Comparison of ENCODE assay signal across 38 cellular contexts in the genomic region with DNA sequence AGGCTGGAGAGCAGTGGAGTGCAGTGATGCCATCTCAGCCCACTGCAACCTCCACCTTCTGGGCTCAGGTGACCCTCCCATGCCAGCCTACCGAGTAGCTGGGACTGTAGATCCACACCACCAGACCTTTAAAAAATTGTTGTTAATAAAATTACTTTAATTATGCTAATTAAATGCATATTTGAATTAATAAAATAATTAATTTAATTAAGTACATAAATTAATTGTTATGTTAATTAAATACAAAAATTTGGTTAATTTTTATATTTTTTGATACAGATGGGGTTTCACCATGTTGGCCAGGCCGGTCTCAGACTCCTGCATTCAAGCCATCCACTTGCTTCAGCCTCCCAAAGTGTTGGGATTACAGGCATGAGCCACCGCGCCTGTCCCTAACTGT.
"Had no signal": no experiment of that assay in that cellular context is flagged by ENCODE, and none has a peak within 500 bp of the region (broad histone marks: within the 10 kb centered on the region; RNA-seq: fewer than 3 reads in every experiment).

No MANE protein-coding gene starts in this region.

- H3K4me3 Mint-ChIP-seq: activated naive CD4-positive, alpha-beta T cell treated with anti-CD3 and anti-CD28 coated beads for 36 hours; activated naive CD4-positive, alpha-beta T cell treated with anti-CD3 and anti-CD28 coated beads, Interleukin-2, amount 10 ng/mL, durations not matched to agents 7 days and 5 days; activated naive CD4-positive, alpha-beta T cell treated with anti-CD3 and anti-CD28 coated beads, Interleukin-2, amount 50 U/mL, for 24 hours; activated naive CD8-positive, alpha-beta T cell; activated naive CD8-positive, alpha-beta T cell treated with anti-CD3 and anti-CD28 coated beads for 36 hours; activated naive CD8-positive, alpha-beta T cell treated with anti-CD3 and anti-CD28 coated beads, Interleukin-2, amount 10 ng/mL, durations not matched to agents 7 days and 5 days; activated naive CD8-positive, alpha-beta T cell treated with anti-CD3 and anti-CD28 coated beads, Interleukin-2, amount 50 U/mL, for 24 hours; activated T-cell treated with anti-CD3 and anti-CD28 coated beads, Interleukin-2, amount 50 U/mL, for 4 hours; activated T-cell treated with anti-CD3 and anti-CD28 coated beads, Interleukin-2, amount 50 U/mL, for 72 hours; activated T-helper 1 cell treated with anti-CD3 and anti-CD28 coated beads, Interleukin-12 subunit alpha, Interleukin-12 subunit beta, Interleukin-2, Interleukin-4 antibody, amounts not matched to agents 30 ng/mL and 10 ng/mL and 1 ng/mL, durations not matched to agents 14 hours and 24 hours and 36 hours; activated T-helper 17 cell treated with anti-CD3 and anti-CD28 coated beads, Interleukin-2, amount 50 U/mL, for 72 hours; brain; central memory CD8-positive, alpha-beta T cell had no signal

- H3K27me3 Mint-ChIP-seq: activated naive CD4-positive, alpha-beta T cell treated with anti-CD3 and anti-CD28 coated beads, Interleukin-2, amount 50 U/mL, for 24 hours; activated naive CD8-positive, alpha-beta T cell; activated T-helper 17 cell treated with anti-CD3 and anti-CD28 coated beads, Interleukin-2, amount 50 U/mL, for 72 hours; brain; central memory CD8-positive, alpha-beta T cell had no signal

- FAIRE-seq: astrocyte, bronchial epithelial cell had no signal

- H3K4me1 ChIP-seq: adrenal gland, ascending aorta, body of pancreas, breast epithelium had no signal

- H3K9me3 Mint-ChIP-seq: activated naive CD4-positive, alpha-beta T cell treated with anti-CD3 and anti-CD28 coated beads for 36 hours; activated naive CD4-positive, alpha-beta T cell treated with anti-CD3 and anti-CD28 coated beads, Interleukin-2, amount 10 ng/mL, durations not matched to agents 7 days and 5 days; activated naive CD4-positive, alpha-beta T cell treated with anti-CD3 and anti-CD28 coated beads, Interleukin-2, amount 50 U/mL, for 24 hours; activated naive CD8-positive, alpha-beta T cell treated with anti-CD3 and anti-CD28 coated beads for 36 hours; activated naive CD8-positive, alpha-beta T cell treated with anti-CD3 and anti-CD28 coated beads, Interleukin-2, amount 10 ng/mL, durations not matched to agents 7 days and 5 days; activated naive CD8-positive, alpha-beta T cell treated with anti-CD3 and anti-CD28 coated beads, Interleukin-2, amount 50 U/mL, for 24 hours; activated T-cell treated with anti-CD3 and anti-CD28 coated beads, Interleukin-2, amount 50 U/mL, for 4 hours; activated T-helper 1 cell treated with anti-CD3 and anti-CD28 coated beads, Interleukin-12 subunit alpha, Interleukin-12 subunit beta, Interleukin-2, Interleukin-4 antibody, amounts not matched to agents 30 ng/mL and 10 ng/mL and 1 ng/mL, durations not matched to agents 14 hours and 24 hours and 36 hours; activated T-helper 17 cell treated with anti-CD3 and anti-CD28 coated beads, Interleukin-2, amount 50 U/mL, for 72 hours; activated T-helper 2 cell treated with anti-CD3 and anti-CD28 coated beads, Interferon-gamma antibody, Interleukin-2, Interleukin-4, amounts not matched to agents 10 μg/mL and 5 μg/mL and 100 μg/mL, durations not matched to agents 14 hours and 24 hours and 36 hours; central memory CD8-positive, alpha-beta T cell had no signal

- DNase-seq: activated effector memory CD4-positive, alpha-beta T cell treated with anti-CD3 and anti-CD28 coated beads, Interleukin-2, amount 50 U/mL, for 16 hours; activated effector memory CD4-positive, alpha-beta T cell treated with Interleukin-2 at 50 U/mL for 16 hours; activated gamma-delta T cell; activated gamma-delta T cell treated with Interleukin-2 at 50 U/mL for 16 hours; activated naive CD4-positive, alpha-beta T cell; activated naive CD4-positive, alpha-beta T cell treated with anti-CD3 and anti-CD28 coated beads for 36 hours; activated naive CD4-positive, alpha-beta T cell treated with anti-CD3 and anti-CD28 coated beads, Interleukin-2, amount 10 ng/mL, durations not matched to agents 7 days and 5 days; activated naive CD4-positive, alpha-beta T cell treated with anti-CD3 and anti-CD28 coated beads, Interleukin-2, amount 50 U/mL, for 16 hours; activated naive CD4-positive, alpha-beta T cell treated with Interleukin-2 at 50 U/mL for 16 hours; activated naive CD8-positive, alpha-beta T cell treated with anti-CD3 and anti-CD28 coated beads for 36 hours; activated naive CD8-positive, alpha-beta T cell treated with anti-CD3 and anti-CD28 coated beads, Interleukin-2, amount 10 ng/mL, durations not matched to agents 7 days and 5 days; activated naive CD8-positive, alpha-beta T cell treated with anti-CD3 and anti-CD28 coated beads, Interleukin-2, amount 50 U/mL, for 24 hours; activated T-cell treated with anti-CD3 and anti-CD28 coated beads, Interleukin-2, amount 50 U/mL, for 4 hours; activated T-cell treated with anti-CD3 and anti-CD28 coated beads, Interleukin-2, amount 50 U/mL, for 48 hours; activated T-cell treated with anti-CD3 and anti-CD28 coated beads, Interleukin-2, amount 50 U/mL, for 72 hours; adrenal gland; amniotic stem cell; amygdala; anterior cingulate cortex; aorta; body of pancreas; brain microvascular endothelial cell; caudate nucleus; central memory CD4-positive, alpha-beta T cell; cerebellar nuclear complex had no signal

- H3K4me3 ChIP-seq: adrenal gland, ascending aorta, body of pancreas, breast epithelium, cardiac muscle cell had no signal

- H3K27ac ChIP-seq: adrenal gland, ascending aorta, body of pancreas, brain microvascular endothelial cell, breast epithelium, cardiac muscle cell had no signal

- H3K27ac Mint-ChIP-seq: activated naive CD4-positive, alpha-beta T cell treated with anti-CD3 and anti-CD28 coated beads for 36 hours; activated naive CD4-positive, alpha-beta T cell treated with anti-CD3 and anti-CD28 coated beads, Interleukin-2, amount 10 ng/mL, durations not matched to agents 7 days and 5 days; activated naive CD4-positive, alpha-beta T cell treated with anti-CD3 and anti-CD28 coated beads, Interleukin-2, amount 50 U/mL, for 24 hours; activated naive CD4-positive, alpha-beta T cell treated with anti-CD3 and anti-CD28 coated beads, Interleukin-2, amount 50 U/mL, for 72 hours; activated naive CD8-positive, alpha-beta T cell; activated naive CD8-positive, alpha-beta T cell treated with anti-CD3 and anti-CD28 coated beads for 36 hours; activated naive CD8-positive, alpha-beta T cell treated with anti-CD3 and anti-CD28 coated beads, Interleukin-2, amount 10 ng/mL, durations not matched to agents 7 days and 5 days; activated naive CD8-positive, alpha-beta T cell treated with anti-CD3 and anti-CD28 coated beads, Interleukin-2, amount 50 U/mL, for 24 hours; activated T-cell treated with anti-CD3 and anti-CD28 coated beads, Interleukin-2, amount 50 U/mL, for 72 hours; activated T-helper 1 cell treated with anti-CD3 and anti-CD28 coated beads, Interleukin-12 subunit alpha, Interleukin-12 subunit beta, Interleukin-2, Interleukin-4 antibody, amounts not matched to agents 30 ng/mL and 10 ng/mL and 1 ng/mL, durations not matched to agents 14 hours and 24 hours and 36 hours; activated T-helper 17 cell treated with anti-CD3 and anti-CD28 coated beads, Interleukin-2, amount 50 U/mL, for 72 hours; activated T-helper 2 cell treated with anti-CD3 and anti-CD28 coated beads, Interferon-gamma antibody, Interleukin-2, Interleukin-4, amounts not matched to agents 10 μg/mL and 5 μg/mL and 100 μg/mL, durations not matched to agents 14 hours and 24 hours and 36 hours; brain had no signal

- H3K36me3 Mint-ChIP-seq: activated naive CD4-positive, alpha-beta T cell treated with anti-CD3 and anti-CD28 coated beads, Interleukin-2, amount 10 ng/mL, durations not matched to agents 7 days and 5 days; activated naive CD4-positive, alpha-beta T cell treated with anti-CD3 and anti-CD28 coated beads, Interleukin-2, amount 50 U/mL, for 24 hours; activated naive CD4-positive, alpha-beta T cell treated with anti-CD3 and anti-CD28 coated beads, Interleukin-2, amount 50 U/mL, for 72 hours; activated naive CD8-positive, alpha-beta T cell treated with anti-CD3 and anti-CD28 coated beads for 36 hours; activated naive CD8-positive, alpha-beta T cell treated with anti-CD3 and anti-CD28 coated beads, Interleukin-2, amount 10 ng/mL, durations not matched to agents 7 days and 5 days; brain had no signal

- ATAC-seq: activated naive CD4-positive, alpha-beta T cell treated with anti-CD3 and anti-CD28 coated beads, Interleukin-2, amount 50 U/mL, for 72 hours; activated naive CD8-positive, alpha-beta T cell treated with anti-CD3 and anti-CD28 coated beads, Interleukin-2, amount 50 U/mL, for 24 hours; activated T-cell treated with anti-CD3 and anti-CD28 coated beads, Interleukin-2, amount 50 U/mL, for 4 hours; activated T-cell treated with anti-CD3 and anti-CD28 coated beads, Interleukin-2, amount 50 U/mL, for 72 hours; activated T-helper 17 cell treated with anti-CD3 and anti-CD28 coated beads, Interleukin-2, amount 50 U/mL, for 72 hours; body of pancreas had no signal

- H3K4me1 Mint-ChIP-seq: activated naive CD4-positive, alpha-beta T cell treated with anti-CD3 and anti-CD28 coated beads, Interleukin-2, amount 10 ng/mL, durations not matched to agents 7 days and 5 days; activated naive CD4-positive, alpha-beta T cell treated with anti-CD3 and anti-CD28 coated beads, Interleukin-2, amount 50 U/mL, for 24 hours; activated naive CD8-positive, alpha-beta T cell treated with anti-CD3 and anti-CD28 coated beads, Interleukin-2, amount 10 ng/mL, durations not matched to agents 7 days and 5 days; activated T-helper 17 cell treated with anti-CD3 and anti-CD28 coated beads, Interleukin-2, amount 50 U/mL, for 72 hours; brain; central memory CD8-positive, alpha-beta T cell had no signal

- H3K9me3 ChIP-seq: adrenal gland, ascending aorta, body of pancreas, breast epithelium had no signal

- H3K36me3 ChIP-seq: adrenal gland, ascending aorta, brain microvascular endothelial cell, breast epithelium, cardiac muscle cell had no signal

- H3K27me3 ChIP-seq: adrenal gland, ascending aorta, body of pancreas, brain microvascular endothelial cell, breast epithelium, cardiac muscle cell had no signal
